Comparison of ENCODE assay signal across 8 cellular contexts in the genomic region with DNA sequence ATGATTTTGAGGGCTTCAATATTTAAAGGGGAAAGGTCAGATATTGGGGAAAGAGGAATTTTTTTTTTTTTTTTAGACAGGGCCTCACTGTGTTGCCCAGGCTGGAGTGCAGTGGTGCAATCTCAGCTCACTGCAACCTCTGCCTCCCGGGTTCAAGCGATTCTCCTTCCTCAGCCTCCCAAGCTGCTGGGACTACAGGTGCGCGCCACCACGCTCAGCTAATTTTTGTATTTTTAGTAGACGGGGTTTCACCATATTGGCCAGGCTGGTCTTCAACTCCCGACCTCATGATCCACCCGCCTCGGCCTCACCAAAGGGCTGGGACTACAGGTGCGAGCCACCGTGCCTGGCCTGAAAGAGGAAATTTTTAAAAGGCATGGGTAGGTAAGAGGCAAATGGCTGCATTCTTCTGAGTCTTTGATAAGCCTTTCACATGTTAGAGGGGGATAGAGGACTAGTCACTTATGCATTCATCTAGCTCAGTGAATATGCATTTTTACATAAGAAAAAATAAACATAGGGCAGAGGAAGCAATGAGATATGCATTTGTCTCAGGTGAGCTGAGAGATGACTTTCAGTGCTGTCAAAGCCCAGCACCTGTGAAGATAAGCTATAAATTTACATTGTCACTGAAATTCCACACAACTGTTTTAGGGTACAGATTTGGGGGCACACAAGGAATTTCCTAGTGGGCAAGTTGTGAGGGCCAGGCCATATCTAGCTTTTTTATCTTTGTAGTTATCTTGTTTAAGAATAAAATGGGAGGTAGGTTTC.
A peak's percentile ranks its signal among the peaks of the same experiment; 100 is the strongest.
DNase-seq lines count a peak whose midpoint lies in the region; ATAC-seq and TF ChIP-seq lines count a peak whose summit lies in the region.

No MANE protein-coding gene starts in this region.

- H3K4me3 ChIP-seq in BLaER1 (peak overlapping the region; percentile 88), NB4 (ENCODE audit: low read depth, low read length) (peak overlapping the region; percentile 76), endocrine pancreas (ENCODE audit: control insufficient read depth, insufficient read depth, low read length) (peak overlapping the region; percentile 75)

- no peak for DNase-seq in NB4 (ENCODE audit: low read depth)
- no peak for DNase-seq in nephron progenitor cell
- DNase-seq in GM03348 (ENCODE audit: low spot score) = no peak
- no peak for DNase-seq in OCI-M1 (lab: John Stamatoyannopoulos, UW)
- DNase-seq in inferior parietal cortex (ENCODE audit: extremely low spot score) = no peak

- no peak overlapping the region for H3K27ac ChIP-seq in BLaER1

- H3K27me3 Mint-ChIP-seq in nephron progenitor cell (ENCODE audit: low read depth, poor library complexity) = peaks cover 5% of the 10 kb centered on the region

- no peak for ATAC-seq in HG03442 (IDR thresholded peaks at IDR 0.05; ENCODE audit: unreplicated experiment)

- H3K27me3 ChIP-seq in BLaER1 = no peaks in the 10 kb centered on the region
- H3K27me3 ChIP-seq in endocrine pancreas (ENCODE audit: control insufficient read depth, insufficient read depth, low read length) = no peaks in the 10 kb centered on the region

- no peaks in the 10 kb centered on the region for H4K20me1 ChIP-seq in BLaER1

- H3K9me3 Mint-ChIP-seq in nephron progenitor cell = no peaks in the 10 kb centered on the region

- TF ChIP-seq POLR2A in NB4 (IDR thresholded peaks at IDR 0.05; ENCODE audit: extremely low read depth, insufficient read length) = no peak

- peaks cover 21% of the 10 kb centered on the region for H3K4me1 Mint-ChIP-seq in nephron progenitor cell

- H3K27ac Mint-ChIP-seq in nephron progenitor cell = no peak overlapping the region

- peak overlapping the region; percentile 98 for H3K4me2 ChIP-seq in BLaER1

- H3K9ac ChIP-seq in BLaER1 (peak overlapping the region; percentile 95), endocrine pancreas (ENCODE audit: control insufficient read depth, insufficient read depth, low read length) (no peak overlapping the region)

- no peaks in the 10 kb centered on the region for H3K36me3 ChIP-seq in BLaER1
- no peaks in the 10 kb centered on the region for H3K36me3 ChIP-seq in endocrine pancreas (ENCODE audit: control insufficient read depth, insufficient read depth, low read length)

- no peaks in the 10 kb centered on the region for H3K9me3 ChIP-seq in BLaER1
- H3K9me3 ChIP-seq in endocrine pancreas (ENCODE audit: control insufficient read depth, low read length) = no peaks in the 10 kb centered on the region

- H3K4me1 ChIP-seq in BLaER1 (peaks cover 16% of the 10 kb centered on the region), endocrine pancreas (ENCODE audit: control insufficient read depth, insufficient read depth, low read length) (no peaks in the 10 kb centered on the region)

- no peaks in the 10 kb centered on the region for H3K36me3 Mint-ChIP-seq in nephron progenitor cell (ENCODE audit: low read depth)

- H3K4me3 Mint-ChIP-seq in nephron progenitor cell = peak overlapping the region; percentile 88

- TF ChIP-seq CTCF in NB4 (IDR thresholded peaks at IDR 0.05; ENCODE audit: low read depth, low read length) (no peak), nephron progenitor cell (IDR thresholded peaks at IDR 0.05) (no peak)
